ENCODE assay signal across 1 cellular context in genomic region chr2:195657634-195658540, GRCh38.
TF ChIP-seq lines count a peak whose summit lies in the region.

No MANE protein-coding gene starts in this region.

TF ChIP-seq in K562, 482 proteins besides CTCF, POLR2A, EP300 and RAD21 (continued from another document):
- no peak for TF ChIP-seq TCF7L2 (IDR thresholded peaks at IDR 0.05; ENCODE audit: low read depth, low read length)
- TF ChIP-seq PTTG1 (tag; IDR thresholded peaks at IDR 0.05; ENCODE audit: low read depth) = no peak
- TF ChIP-seq ATF4 (CRISPR knock-in tag; IDR thresholded peaks at IDR 0.05) = no peak
- TF ChIP-seq DLX4 (CRISPR knock-in tag; IDR thresholded peaks at IDR 0.05) = no peak
- TF ChIP-seq ATF3 (IDR thresholded peaks at IDR 0.05) = no peak
- no peak for TF ChIP-seq ATF3 (CRISPR knock-in tag; conservative IDR thresholded peaks at IDR 0.05)
- no peak for TF ChIP-seq SIX5 (IDR thresholded peaks at IDR 0.05; ENCODE audit: borderline replicate concordance in 1 of 2, insufficient read depth in 1 of 2, low read depth in 1 of 2, low read length in 2 of 2)
- TF ChIP-seq SMAD3 (CRISPR knock-in tag; conservative IDR thresholded peaks at IDR 0.05) = no peak
- no peak for TF ChIP-seq NR4A1 (CRISPR knock-in tag; IDR thresholded peaks at IDR 0.05)
- no peak for TF ChIP-seq NR4A1 (tag; IDR thresholded peaks at IDR 0.05)
- no peak for TF ChIP-seq ZBTB2 (IDR thresholded peaks at IDR 0.05)
- TF ChIP-seq MBD2 (IDR thresholded peaks at IDR 0.05; ENCODE audit: borderline replicate concordance, low read depth) = no peak
- TF ChIP-seq ZNF584 (CRISPR knock-in tag; IDR thresholded peaks at IDR 0.05; ENCODE audit: low read depth) = no peak
- TF ChIP-seq MAFF (IDR thresholded peaks at IDR 0.05; ENCODE audit: low read length) = no peak
- no peak for TF ChIP-seq SMARCB1 (IDR thresholded peaks at IDR 0.05; ENCODE audit: insufficient read length, low read depth)
- TF ChIP-seq HMBOX1 (IDR thresholded peaks at IDR 0.05) = no peak
- no peak for TF ChIP-seq ZC3H8 (IDR thresholded peaks at IDR 0.05)
- no peak for TF ChIP-seq SAFB (IDR thresholded peaks at IDR 0.05; ENCODE audit: borderline replicate concordance, low read depth, low read length)
- no peak for TF ChIP-seq ESRRB (CRISPR knock-in tag; IDR thresholded peaks at IDR 0.05; ENCODE audit: borderline replicate concordance)
- no peak for TF ChIP-seq TRIM28 (IDR thresholded peaks at IDR 0.05)
- peak; percentile 7 for TF ChIP-seq CCNT2 (IDR thresholded peaks at IDR 0.05; ENCODE audit: borderline replicate concordance, extremely low read depth, insufficient read length, low read depth, low read length)
- TF ChIP-seq AFF4 (CRISPR knock-in tag; IDR thresholded peaks at IDR 0.05) = 0 out of 2 replicates have a peak, but pooled peaks have one; percentile 13
- no peak for TF ChIP-seq HIVEP1 (CRISPR knock-in tag; IDR thresholded peaks at IDR 0.05)
- no peak for TF ChIP-seq ZNF76 (CRISPR knock-in tag; IDR thresholded peaks at IDR 0.05; ENCODE audit: borderline replicate concordance)
- no peak for TF ChIP-seq ZNF707 (CRISPR knock-in tag; conservative IDR thresholded peaks at IDR 0.05)
- no peak for TF ChIP-seq ZNF57 (CRISPR knock-in tag; IDR thresholded peaks at IDR 0.05)
- no peak for TF ChIP-seq RB1 (IDR thresholded peaks at IDR 0.05; ENCODE audit: low read depth)
- no peak for TF ChIP-seq ZNF830 (CRISPR knock-in tag; IDR thresholded peaks at IDR 0.05)
- TF ChIP-seq ZNF384 (IDR thresholded peaks at IDR 0.05; ENCODE audit: low read depth, low read length) = no peak
- TF ChIP-seq NR2C1 (IDR thresholded peaks at IDR 0.05) = no peak
- TF ChIP-seq NR2C1 (tag; IDR thresholded peaks at IDR 0.05) = no peak
- peak; percentile 30; the same call in 1 of the 2 replicates for TF ChIP-seq PHF8 (IDR thresholded peaks at IDR 0.05; ENCODE audit: borderline replicate concordance, low read length)
- TF ChIP-seq HDAC6 (IDR thresholded peaks at IDR 0.05; ENCODE audit: low read depth, low read length) = no peak
- no peak for TF ChIP-seq ZNF764 (CRISPR knock-in tag; IDR thresholded peaks at IDR 0.05; ENCODE audit: low read depth)
- TF ChIP-seq POLR3G (IDR thresholded peaks at IDR 0.05; ENCODE audit: extremely low read depth, insufficient read length, insufficient replicate concordance) = no peak
- TF ChIP-seq ARID1B (IDR thresholded peaks at IDR 0.05) = no peak
- no peak for TF ChIP-seq TCF3 (CRISPR knock-in tag; IDR thresholded peaks at IDR 0.05)
- TF ChIP-seq PHTF2 (CRISPR knock-in tag; IDR thresholded peaks at IDR 0.05) = no peak
- TF ChIP-seq SMARCC2 (IDR thresholded peaks at IDR 0.05; ENCODE audit: low read depth) = no peak
- TF ChIP-seq SETDB1 (IDR thresholded peaks at IDR 0.05; ENCODE audit: low read length) = no peak
- TF ChIP-seq BDP1 (IDR thresholded peaks at IDR 0.05; ENCODE audit: insufficient read depth, insufficient read length) = no peak
- no peak for TF ChIP-seq ZNF408 (CRISPR knock-in tag; IDR thresholded peaks at IDR 0.05; ENCODE audit: low read depth)
- TF ChIP-seq SMC3 (conservative IDR thresholded peaks at IDR 0.05; ENCODE audit: insufficient read depth, low read depth, low read length) = no peak
- no peak for TF ChIP-seq GTF2B (IDR thresholded peaks at IDR 0.05; ENCODE audit: extremely low read depth, insufficient read length)
- TF ChIP-seq TARDBP (IDR thresholded peaks at IDR 0.05) = no peak
- no peak for TF ChIP-seq E2F8 (IDR thresholded peaks at IDR 0.05; ENCODE audit: low read depth, partially characterized antibody)
- no peak for TF ChIP-seq ZNF583 (CRISPR knock-in tag; IDR thresholded peaks at IDR 0.05)
- TF ChIP-seq ZBED1 (IDR thresholded peaks at IDR 0.05) = no peak
- no peak for TF ChIP-seq TCFL5 (CRISPR knock-in tag; conservative IDR thresholded peaks at IDR 0.05)
- no peak for TF ChIP-seq NUFIP1 (IDR thresholded peaks at IDR 0.05; ENCODE audit: partially characterized antibody)
- TF ChIP-seq DNMT1 (IDR thresholded peaks at IDR 0.05) = no peak
- TF ChIP-seq ZNF174 (CRISPR knock-in tag; IDR thresholded peaks at IDR 0.05) = no peak
- no peak for TF ChIP-seq PCBP1 (IDR thresholded peaks at IDR 0.05; ENCODE audit: low read depth, low read length, poor library complexity, severe bottlenecking)
TF ChIP-seq in K562: peak in this region for 62.
